Comparison of ENCODE assay signal across 1 cellular context in genomic region chr19:55157064-55157908, GRCh38.
TF ChIP-seq lines count a peak whose summit lies in the region.

TSS of gene TNNI3 (minus strand) at chr19:55157732. CDS start at chr19:55157589, 143 bp downstream.

TF ChIP-seq in K562, 482 proteins besides CTCF, POLR2A, EP300 and RAD21 (continued from another document and continues in another):
- TF ChIP-seq FOXP4 (CRISPR knock-in tag; IDR thresholded peaks at IDR 0.05; ENCODE audit: borderline replicate concordance) (0 out of 2 replicates have a peak, but pooled peaks have one; percentile 61), PHF8 (IDR thresholded peaks at IDR 0.05; ENCODE audit: borderline replicate concordance, low read length) (peak; percentile 13; the same call in 1 of the 2 replicates), NFE2L1 (tag; IDR thresholded peaks at IDR 0.05; ENCODE audit: borderline replicate concordance, low read depth) (no peak), HNRNPK (IDR thresholded peaks at IDR 0.05; ENCODE audit: low read depth, low read length, poor library complexity, severe bottlenecking) (no peak), ZNF507 (tag; conservative IDR thresholded peaks at IDR 0.05) (no peak), GATAD2B (IDR thresholded peaks at IDR 0.05; ENCODE audit: borderline replicate concordance) (no peak), RBFOX2 (IDR thresholded peaks at IDR 0.05; ENCODE audit: low read depth, low read length) (peak; percentile 68), PRPF4 (IDR thresholded peaks at IDR 0.05; ENCODE audit: insufficient read depth, low read depth, low read length, poor library complexity, severe bottlenecking) (no peak), DPF2 (IDR thresholded peaks at IDR 0.05) (no peak), ZC3H8 (IDR thresholded peaks at IDR 0.05) (no peak), MTA1 (IDR thresholded peaks at IDR 0.05; ENCODE audit: borderline replicate concordance) (no peak), CEBPG (CRISPR knock-in tag; IDR thresholded peaks at IDR 0.05) (no peak), CEBPG (tag; conservative IDR thresholded peaks at IDR 0.05 in 1 of 2, IDR thresholded peaks at IDR 0.05 in 1 of 2) (no peak), ETS1 (conservative IDR thresholded peaks at IDR 0.05; ENCODE audit: control insufficient read depth, low read depth, low read length) (no peak), RFX5 (IDR thresholded peaks at IDR 0.05; ENCODE audit: low read depth, low read length) (no peak), ZNF639 (CRISPR knock-in tag; conservative IDR thresholded peaks at IDR 0.05 in 1 of 2, IDR thresholded peaks at IDR 0.05 in 1 of 2) (no peak), ZFP36 (IDR thresholded peaks at IDR 0.05; ENCODE audit: low read depth, low read length, partially characterized antibody) (no peak), MLX (CRISPR knock-in tag; conservative IDR thresholded peaks at IDR 0.05) (no peak), SIN3A (IDR thresholded peaks at IDR 0.05; ENCODE audit: borderline replicate concordance in 2 of 2, control insufficient read depth in 1 of 2, low read depth in 2 of 2, low read length in 2 of 2) (no peak), POLR2H (tag; IDR thresholded peaks at IDR 0.05; ENCODE audit: low read depth) (no peak), RREB1 (CRISPR knock-in tag; IDR thresholded peaks at IDR 0.05) (no peak), BRF1 (IDR thresholded peaks at IDR 0.05; ENCODE audit: borderline replicate concordance, extremely low read depth, insufficient read length) (no peak), BDP1 (IDR thresholded peaks at IDR 0.05; ENCODE audit: insufficient read depth, insufficient read length) (no peak), POLR2G (IDR thresholded peaks at IDR 0.05; ENCODE audit: low read depth, low read length) (peak; percentile 74), ARID4B (CRISPR knock-in tag; IDR thresholded peaks at IDR 0.05) (0 out of 2 replicates have a peak, but pooled peaks have one; percentile 53), SMAD4 (CRISPR knock-in tag; conservative IDR thresholded peaks at IDR 0.05) (no peak), BCLAF1 (IDR thresholded peaks at IDR 0.05; ENCODE audit: borderline replicate concordance in 1 of 2, control insufficient read depth in 1 of 2, low read depth in 2 of 2, low read length in 1 of 2) (no peak), CBX5 (IDR thresholded peaks at IDR 0.05; ENCODE audit: borderline replicate concordance, low read depth) (no peak), VEZF1 (CRISPR knock-in tag; IDR thresholded peaks at IDR 0.05) (peak; percentile 43), SAP30 (IDR thresholded peaks at IDR 0.05; ENCODE audit: borderline replicate concordance, insufficient read depth, low read depth, low read length, poor library complexity, severe bottlenecking) (no peak), SNIP1 (IDR thresholded peaks at IDR 0.05; ENCODE audit: low read depth) (no peak), TCF3 (CRISPR knock-in tag; IDR thresholded peaks at IDR 0.05) (no peak), BCL6 (CRISPR knock-in tag; IDR thresholded peaks at IDR 0.05) (no peak), ARNT (IDR thresholded peaks at IDR 0.05) (no peak), STAG1 (CRISPR knock-in tag; IDR thresholded peaks at IDR 0.05; ENCODE audit: borderline replicate concordance) (no peak; the same call in 1 of the 2 replicates), KLF1 (tag; IDR thresholded peaks at IDR 0.05) (no peak), ZNF740 (CRISPR knock-in tag; IDR thresholded peaks at IDR 0.05) (no peak), ZNF740 (tag; IDR thresholded peaks at IDR 0.05) (no peak), ZNF431 (CRISPR knock-in tag; IDR thresholded peaks at IDR 0.05) (no peak), NFYB (IDR thresholded peaks at IDR 0.05; ENCODE audit: extremely low read depth, insufficient read length) (no peak)
